In genomic region chr14:59159169-59159568, GRCh38 we compare ENCODE assay signal across 2 cellular contexts.
TF ChIP-seq lines count a peak whose summit lies in the region.

No MANE protein-coding gene starts in this region.

TF ChIP-seq in HEK293, 187 proteins besides CTCF, POLR2A, EP300 and RAD21 (continues in another document):
- no peak for TF ChIP-seq ZNF140 (tag by site-specific recombination; IDR thresholded peaks at IDR 0.05)
- TF ChIP-seq ZNF302 (tag by site-specific recombination; IDR thresholded peaks at IDR 0.05; ENCODE audit: low read depth): no peak
- TF ChIP-seq ZNF335 (tag by site-specific recombination; conservative IDR thresholded peaks at IDR 0.05): 0 out of 2 replicates have a peak, but pooled peaks have one; percentile 44
- TF ChIP-seq TRIM28 (IDR thresholded peaks at IDR 0.05; ENCODE audit: borderline replicate concordance, low read length): peak; percentile 78; the same call in 1 of the 2 replicates
- no peak for TF ChIP-seq ZNF133 (tag by site-specific recombination; IDR thresholded peaks at IDR 0.05)
- TF ChIP-seq SCRT1 (tag by site-specific recombination; IDR thresholded peaks at IDR 0.05; ENCODE audit: borderline replicate concordance): no peak
- peak; percentile 98 for TF ChIP-seq BCL6B (tag by site-specific recombination; IDR thresholded peaks at IDR 0.05)
- TF ChIP-seq PRDM1 (tag by site-specific recombination; IDR thresholded peaks at IDR 0.05): no peak
- peak; percentile 56; the same call in 1 of the 2 replicates for TF ChIP-seq ZNF660 (tag by site-specific recombination; IDR thresholded peaks at IDR 0.05)
- TF ChIP-seq ZNF776 (tag by site-specific recombination; IDR thresholded peaks at IDR 0.05; ENCODE audit: borderline replicate concordance): no peak
- no peak for TF ChIP-seq ZNF747 (tag by site-specific recombination; IDR thresholded peaks at IDR 0.05)
- 0 out of 2 replicates have a peak, but pooled peaks have one; percentile 20 for TF ChIP-seq SP7 (tag by site-specific recombination; IDR thresholded peaks at IDR 0.05)
- TF ChIP-seq ZNF580 (tag by site-specific recombination; IDR thresholded peaks at IDR 0.05): 0 out of 2 replicates have a peak, but pooled peaks have one; percentile 10
- no peak for TF ChIP-seq MZF1 (tag by site-specific recombination; IDR thresholded peaks at IDR 0.05; ENCODE audit: borderline replicate concordance)
- no peak for TF ChIP-seq ZNF791 (tag by site-specific recombination; IDR thresholded peaks at IDR 0.05)
- no peak for TF ChIP-seq ATF2 (tag by site-specific recombination; IDR thresholded peaks at IDR 0.05; ENCODE audit: low read depth)
- no peak for TF ChIP-seq ZNF658 (tag by site-specific recombination; IDR thresholded peaks at IDR 0.05)
- TF ChIP-seq ZNF311 (tag by site-specific recombination; IDR thresholded peaks at IDR 0.05; ENCODE audit: borderline replicate concordance): no peak
- no peak for TF ChIP-seq KLF10 (tag by site-specific recombination; IDR thresholded peaks at IDR 0.05)
- no peak for TF ChIP-seq ZNF362 (tag by site-specific recombination; IDR thresholded peaks at IDR 0.05)
- no peak for TF ChIP-seq ZNF701 (tag by site-specific recombination; IDR thresholded peaks at IDR 0.05)
- TF ChIP-seq ZNF2 (tag by site-specific recombination; IDR thresholded peaks at IDR 0.05): no peak
- no peak for TF ChIP-seq ZNF624 (tag by site-specific recombination; IDR thresholded peaks at IDR 0.05)
- TF ChIP-seq GFI1B (tag by site-specific recombination; IDR thresholded peaks at IDR 0.05): peak; percentile 41; the same call in 1 of the 2 replicates

TF ChIP-seq in H1, 55 proteins besides CTCF, POLR2A, EP300 and RAD21:
- TF ChIP-seq SRF (IDR thresholded peaks at IDR 0.05; ENCODE audit: low read depth, low read length) (no peak), TAF1 (IDR thresholded peaks at IDR 0.05; ENCODE audit: low read depth, low read length) (no peak), NANOG (IDR thresholded peaks at IDR 0.05; ENCODE audit: insufficient read depth, low read depth, low read length, poor library complexity, severe bottlenecking) (no peak), RFX5 (IDR thresholded peaks at IDR 0.05; ENCODE audit: borderline replicate concordance, low read depth, low read length) (no peak), TEAD4 (IDR thresholded peaks at IDR 0.05; ENCODE audit: low read depth, low read length) (no peak), RBBP5 (IDR thresholded peaks at IDR 0.05; ENCODE audit: borderline replicate concordance, low read depth, low read length) (no peak), TBP (IDR thresholded peaks at IDR 0.05; ENCODE audit: low read depth, low read length) (no peak)
TF ChIP-seq in H1: peak in this region for 0.
